20 cellular contexts compared by ENCODE assay signal in the genomic region with DNA sequence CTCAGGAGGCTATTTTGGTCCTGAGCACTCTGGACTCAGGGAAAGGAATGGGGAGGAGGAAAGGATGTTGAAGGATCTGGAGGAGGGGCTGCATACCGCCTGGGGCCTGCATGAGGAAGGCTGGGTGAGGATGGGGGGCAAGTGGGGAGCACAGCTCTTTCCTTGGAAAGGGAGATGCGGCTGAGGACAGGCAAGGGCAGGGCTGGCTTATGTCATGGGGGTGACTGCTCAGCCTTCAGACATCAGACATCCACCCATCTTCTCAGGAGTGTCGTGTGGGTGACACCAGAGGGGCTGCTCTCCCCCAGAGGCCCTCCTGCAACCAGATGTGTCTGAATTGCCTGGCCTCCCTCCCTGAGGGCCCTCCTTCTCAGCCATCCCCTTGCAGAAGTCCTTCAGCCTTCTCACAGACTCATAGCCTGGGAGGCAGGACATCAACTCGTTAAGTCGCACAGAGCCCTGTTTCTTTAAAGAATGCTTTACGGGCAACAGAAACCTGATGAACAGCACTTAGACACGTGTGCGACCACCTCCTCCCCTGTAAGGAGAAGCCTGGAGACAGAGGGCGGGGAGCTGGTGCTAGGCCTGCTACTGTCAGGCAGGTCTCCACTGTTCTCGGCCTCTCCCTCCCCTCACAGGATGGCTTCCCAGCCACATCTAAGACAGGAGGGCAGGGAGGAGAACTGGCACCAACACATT.
"Had no signal": no experiment of that assay in that cellular context is flagged by ENCODE, and none has a peak within 500 bp of the region (broad histone marks: within the 10 kb centered on the region; RNA-seq: fewer than 3 reads in every experiment).

No MANE protein-coding gene starts in this region.

- H3K4me2 ChIP-seq: PC-9 had no signal

- H2AFZ ChIP-seq: PC-9 had no signal

- H3K27me3 ChIP-seq: brain microvascular endothelial cell, cardiac muscle cell had no signal

- H3K36me3 ChIP-seq: brain microvascular endothelial cell, cardiac muscle cell had no signal

- DNase-seq: activated B cell treated with CpG ODN at 0.5 μM for 24 hours; activated CD4-positive, alpha-beta T cell treated with anti-CD3 and anti-CD28 coated beads for 1 hour; activated CD4-positive, alpha-beta T cell treated with anti-CD3 and anti-CD28 coated beads, Interleukin-2, amount 10 ng/mL, durations not matched to agents 24 days and 14 days; activated CD4-positive, alpha-beta T cell treated with anti-CD3 and anti-CD28 coated beads, Interleukin-2, amount 50 U/mL, for 48 hours; activated CD8-positive, alpha-beta memory T cell treated with anti-CD3 and anti-CD28 coated beads, Interleukin-2, amount 10 ng/mL, durations not matched to agents 7 days and 5 days; activated gamma-delta T cell; activated naive CD4-positive, alpha-beta T cell treated with anti-CD3 and anti-CD28 coated beads for 36 hours; activated T-cell treated with anti-CD3 and anti-CD28 coated beads, Interleukin-2, amount 50 U/mL, for 24 hours; amygdala; brain microvascular endothelial cell; KG1; NCI-H1048; NCI-H187 treated with DMSO at 0.1 percent for 48 hours; NCI-H526 treated with DMSO at 0.1 percent for 48 hours; PC-9; T-cell; T-helper 2 cell; T1000 had no signal

- H3K4me3 ChIP-seq: cardiac muscle cell, PC-9, SK-N-MC had no signal

- H3K27ac ChIP-seq: brain microvascular endothelial cell, cardiac muscle cell, PC-9, SK-N-MC had no signal
